ENCODE assay signal across 25 cellular contexts in genomic region chr2:109649736-109650695, GRCh38. TPM values are rescaled to one million over a fixed set of nuclear protein-coding genes. Genes with fewer than 3 reads are reported as not detected.
A peak's percentile ranks its signal among the peaks of the same experiment; 100 is the strongest.
DNase-seq lines count a peak whose midpoint lies in the region; ATAC-seq and TF ChIP-seq lines count a peak whose summit lies in the region.
"Had no signal": no experiment of that assay in that cellular context is flagged by ENCODE, and none has a peak within 500 bp of the region (broad histone marks: within the 10 kb centered on the region; RNA-seq: fewer than 3 reads in every experiment).

No MANE protein-coding gene starts in this region.

- H3K4me1 Mint-ChIP-seq in activated naive CD4-positive, alpha-beta T cell treated with anti-CD3 and anti-CD28 coated beads, Interleukin-2, amount 10 ng/mL, durations not matched to agents 7 days and 5 days = no peaks in the 10 kb centered on the region
- H3K4me1 Mint-ChIP-seq: CD4-positive, CD25-positive, alpha-beta regulatory T cell; IgD-negative memory B cell had no signal

- H3K79me1 ChIP-seq in mesendoderm (ENCODE audit: low read length) = no peaks in the 10 kb centered on the region

- no peak overlapping the region for H3K4ac ChIP-seq in mesendoderm (ENCODE audit: low read depth, low read length)

- H4K8ac ChIP-seq in mesendoderm (ENCODE audit: low read depth, low read length) = no peak overlapping the region

- peaks cover 12% of the 10 kb centered on the region for H3K27me3 Mint-ChIP-seq in activated naive CD4-positive, alpha-beta T cell treated with anti-CD3 and anti-CD28 coated beads, Interleukin-2, amount 10 ng/mL, durations not matched to agents 7 days and 5 days

- H3K9ac ChIP-seq in PC-3 (ENCODE audit: low read length) (no peak overlapping the region), mesendoderm (ENCODE audit: low read length) (no peak overlapping the region)
- H3K9ac ChIP-seq: BLaER1, KMS-11, SK-N-SH had no signal

- no peaks in the 10 kb centered on the region for H3K9me3 ChIP-seq in PC-3 (ENCODE audit: low read length)
- H3K9me3 ChIP-seq: BLaER1, SK-N-SH had no signal

- H3K4me3 ChIP-seq in PC-3 (ENCODE audit: low read length) = no peak overlapping the region
- no peak overlapping the region for H3K4me3 ChIP-seq in mesendoderm (ENCODE audit: low read length)
- H3K4me3 ChIP-seq: BLaER1 had no signal

- no peaks in the 10 kb centered on the region for H3K9me3 Mint-ChIP-seq in activated naive CD4-positive, alpha-beta T cell treated with anti-CD3 and anti-CD28 coated beads, Interleukin-2, amount 10 ng/mL, durations not matched to agents 7 days and 5 days
- H3K9me3 Mint-ChIP-seq: CD4-positive, CD25-positive, alpha-beta regulatory T cell had no signal

- no peaks in the 10 kb centered on the region for H3K27me3 ChIP-seq in PC-3 (ENCODE audit: low read length)
- no peaks in the 10 kb centered on the region for H3K27me3 ChIP-seq in mesendoderm (ENCODE audit: insufficient read depth, low read length, poor library complexity)
- H3K27me3 ChIP-seq: BLaER1 had no signal

- no peaks in the 10 kb centered on the region for H3K79me2 ChIP-seq in PC-3 (ENCODE audit: low read length)
- no peaks in the 10 kb centered on the region for H3K79me2 ChIP-seq in mesendoderm (ENCODE audit: control insufficient read depth, insufficient read depth, low read length)

- no TSS peak for BruUV-seq in PC-3 (replicated peaks; lab: Mats Ljungman, UMichigan)

- no peak overlapping the region for H3K27ac Mint-ChIP-seq in activated naive CD4-positive, alpha-beta T cell treated with anti-CD3 and anti-CD28 coated beads, Interleukin-2, amount 10 ng/mL, durations not matched to agents 7 days and 5 days
- H3K27ac Mint-ChIP-seq: CD4-positive, CD25-positive, alpha-beta regulatory T cell; IgD-negative memory B cell had no signal

- H3K36me3 ChIP-seq in PC-3 (ENCODE audit: low read depth, low read length) (no peaks in the 10 kb centered on the region), mesendoderm (ENCODE audit: control insufficient read depth, insufficient read depth, low read length) (no peaks in the 10 kb centered on the region)
- H3K36me3 ChIP-seq: BLaER1 had no signal

- no peak overlapping the region for H2BK15ac ChIP-seq in mesendoderm (replicated peaks; ENCODE audit: low read depth)

- no peak overlapping the region for H3K56ac ChIP-seq in mesendoderm (ENCODE audit: low read length)

- no peaks in the 10 kb centered on the region for H3K36me3 Mint-ChIP-seq in activated naive CD4-positive, alpha-beta T cell treated with anti-CD3 and anti-CD28 coated beads, Interleukin-2, amount 10 ng/mL, durations not matched to agents 7 days and 5 days
- H3K36me3 Mint-ChIP-seq: CD4-positive, CD25-positive, alpha-beta regulatory T cell; IgD-negative memory B cell had no signal

- POLR2A ChIA-PET in PC-3 (lab: Charles Lee; ENCODE audit: unreplicated experiment) = no interaction called here

- no peak for ATAC-seq in PC-3

- no peak overlapping the region for H4K5ac ChIP-seq in mesendoderm (ENCODE audit: low read length)

- no peak overlapping the region for H3K23ac ChIP-seq in mesendoderm (ENCODE audit: low read length)

- DNase-seq in NCI-H2171 treated with DMSO at 0.1 percent for 48 hours (lab: John Stamatoyannopoulos, UW) (peak; percentile 36), NCI-H2171 (lab: John Stamatoyannopoulos, UW) (no peak), PC-3 (peak; percentile 21), mesendoderm (peak; percentile 54), NCI-H146 treated with DMSO at 0.1 percent for 48 hours (lab: John Stamatoyannopoulos, UW; ENCODE audit: unreplicated experiment) (no peak), putamen (ENCODE audit: low spot score) (no peak)
- DNase-seq in activated naive CD4-positive, alpha-beta T cell treated with anti-CD3 and anti-CD28 coated beads, Interleukin-2, amount 10 ng/mL, durations not matched to agents 7 days and 5 days = no peak
- DNase-seq: 8988T; ACHN; CD4-positive, CD25-positive, alpha-beta regulatory T cell; DMS79; EL; GDM1; HCEC 1CT; MM.1S; NCI-H1048; NCI-H1417; NCI-H187 treated with DMSO at 0.1 percent for 48 hours; NCI-H446; NCI-H524 treated with DMSO at 0.1 percent for 48 hours; NCI-H774; SK-N-SH had no signal

- no peak overlapping the region for H3K18ac ChIP-seq in mesendoderm (ENCODE audit: low read length)

- TF ChIP-seq CTCF in PC-3 (conservative IDR thresholded peaks at IDR 0.05; ENCODE audit: low read depth, low read length) = no peak

- no peaks in the 10 kb centered on the region for H3F3A ChIP-seq in PC-3 (ENCODE audit: low read length, unreplicated experiment)

- CTCF ChIA-PET in PC-3 (lab: Charles Lee) = no interaction called here
- CTCF ChIA-PET in activated naive CD4-positive, alpha-beta T cell treated with anti-CD3 and anti-CD28 coated beads, Interleukin-2, amount 10 ng/mL, durations not matched to agents 7 days and 5 days (lab: Charles Lee) = no interaction called here

- H3K4me2 ChIP-seq in PC-3 (ENCODE audit: low read length) (no peak overlapping the region), mesendoderm (ENCODE audit: low read length) (no peak overlapping the region)
- H3K4me2 ChIP-seq: BLaER1, KMS-11, SK-N-SH had no signal

- WGBS in mesendoderm (ENCODE audit: extremely low coverage, insufficient coverage, low lambda C conversion rate) = no CpG with 5 or more reads among the region's 14 CpGs

- no peak overlapping the region for H2BK120ac ChIP-seq in mesendoderm (ENCODE audit: low read depth, low read length)

- no peak overlapping the region for H2AFZ ChIP-seq in PC-3 (ENCODE audit: low read length)

- intact Hi-C loops in PC-3 (cut with micrococcal nuclease) = no loop called here

- no peaks in the 10 kb centered on the region for H4K20me1 ChIP-seq in PC-3 (ENCODE audit: low read length)
- H4K20me1 ChIP-seq: BLaER1 had no signal

- H3K27ac ChIP-seq in PC-3 (ENCODE audit: low read length) (no peak overlapping the region), mesendoderm (ENCODE audit: low read depth, low read length) (no peak overlapping the region)
- H3K27ac ChIP-seq: BLaER1, KMS-11 had no signal

- no peak overlapping the region for H2AK5ac ChIP-seq in mesendoderm (ENCODE audit: low read length)

- no peaks in the 10 kb centered on the region for H3K9me2 ChIP-seq in PC-3 (replicated peaks; ENCODE audit: low read length)
- H3K9me2 ChIP-seq: SK-N-SH had no signal

- H3K4me1 ChIP-seq in PC-3 (ENCODE audit: insufficient read depth, low read length) (0 out of 2 replicates have a peak, but pooled peaks cover under 1% of the 10 kb centered on the region), mesendoderm (ENCODE audit: control insufficient read depth, low read depth, low read length) (peaks cover 6% of the 10 kb centered on the region)

- no peak overlapping the region for H2BK5ac ChIP-seq in mesendoderm (ENCODE audit: low read length)

- H3K4me3 Mint-ChIP-seq in activated naive CD4-positive, alpha-beta T cell treated with anti-CD3 and anti-CD28 coated beads, Interleukin-2, amount 10 ng/mL, durations not matched to agents 7 days and 5 days = no peak overlapping the region
- H3K4me3 Mint-ChIP-seq: CD4-positive, CD25-positive, alpha-beta regulatory T cell; IgD-negative memory B cell had no signal

RNA-seq across cellular contexts. Expression of gene SOWAHC, which starts 35.9 kb away (rescaled TPM):
- total RNA-seq in PC-3 (2014; rRNA removed) = 27.4 and 41.1 TPM in 2 replicates
- polyA plus RNA-seq in mesendoderm (2013, experiment 1 of 2) = 35.6 TPM
- 35.7 TPM for polyA plus RNA-seq in mesendoderm (2013, experiment 2 of 2)
- polyA plus RNA-seq: IgD-negative memory B cell had no signal

RNA-seq across cellular contexts. Expression of gene SEPTIN10, which starts 36.2 kb away (rescaled TPM):
- 22.1 and 36.1 TPM in 2 replicates for total RNA-seq in PC-3 (2014; rRNA removed)
- 77.3 TPM for polyA plus RNA-seq in mesendoderm (2013, experiment 1 of 2)
- polyA plus RNA-seq in mesendoderm (2013, experiment 2 of 2) = 78.7 TPM

Comparison
In these comparisons a context has a peak if more than half of its experiments do, and no peak if none do; other contexts are left out.
1. DNase-seq: peak in NCI-H2171 treated with DMSO at 0.1 percent for 48 hours (single experiment), PC-3 (single experiment) and mesendoderm (single experiment); none in NCI-H2171 (single experiment), activated naive CD4-positive, alpha-beta T cell treated with anti-CD3 and anti-CD28 coated beads, Interleukin-2, amount 10 ng/mL, durations not matched to agents 7 days and 5 days (single experiment), NCI-H146 treated with DMSO at 0.1 percent for 48 hours (single experiment) and putamen (single experiment).